2 cellular contexts compared by ENCODE assay signal in genomic region chr10:14386202-14386593, GRCh38.
A peak's percentile ranks its signal among the peaks of the same experiment; 100 is the strongest.
TF ChIP-seq lines count a peak whose summit lies in the region.

No MANE protein-coding gene starts in this region.

TF ChIP-seq in A549, 52 proteins besides CTCF, POLR2A, EP300 and RAD21:
- TF ChIP-seq HOXB13 (CRISPR knock-in tag; IDR thresholded peaks at IDR 0.05; ENCODE audit: low read depth): no peak
- peak; percentile 69 for TF ChIP-seq MAFK (IDR thresholded peaks at IDR 0.05; ENCODE audit: partially characterized antibody)
TF ChIP-seq in A549: peak in this region for 1.

TF ChIP-seq in IMR-90, 13 proteins besides CTCF, POLR2A, EP300 and RAD21:
- TF ChIP-seq CHD1 (IDR thresholded peaks at IDR 0.05; ENCODE audit: low read depth, low read length) (no peak), NFE2L2 (IDR thresholded peaks at IDR 0.05; ENCODE audit: low read depth, low read length) (peak; percentile 67; the same call in 1 of the 2 replicates), BHLHE40 (IDR thresholded peaks at IDR 0.05; ENCODE audit: low read depth, low read length) (peak; percentile 58), RFX5 (IDR thresholded peaks at IDR 0.05; ENCODE audit: low read depth, low read length) (no peak), MAFK (IDR thresholded peaks at IDR 0.05; ENCODE audit: low read depth, low read length) (peak; percentile 72), CEBPB (IDR thresholded peaks at IDR 0.05; ENCODE audit: low read depth, low read length) (peak; percentile 95), FOS (IDR thresholded peaks at IDR 0.05; ENCODE audit: low read depth, low read length) (peak; percentile 88), RCOR1 (IDR thresholded peaks at IDR 0.05; ENCODE audit: insufficient replicate concordance, low read length) (no peak), USF2 (IDR thresholded peaks at IDR 0.05; ENCODE audit: low read depth, low read length) (no peak), MAZ (IDR thresholded peaks at IDR 0.05; ENCODE audit: borderline replicate concordance, low read depth, low read length) (peak; percentile 41; the same call in 1 of the 2 replicates), MXI1 (IDR thresholded peaks at IDR 0.05; ENCODE audit: borderline replicate concordance, low read depth, low read length) (0 out of 2 replicates have a peak, but pooled peaks have one; percentile 47), SMC3 (IDR thresholded peaks at IDR 0.05; ENCODE audit: low read depth, low read length) (no peak)
- TF ChIP-seq, protein P1, sequence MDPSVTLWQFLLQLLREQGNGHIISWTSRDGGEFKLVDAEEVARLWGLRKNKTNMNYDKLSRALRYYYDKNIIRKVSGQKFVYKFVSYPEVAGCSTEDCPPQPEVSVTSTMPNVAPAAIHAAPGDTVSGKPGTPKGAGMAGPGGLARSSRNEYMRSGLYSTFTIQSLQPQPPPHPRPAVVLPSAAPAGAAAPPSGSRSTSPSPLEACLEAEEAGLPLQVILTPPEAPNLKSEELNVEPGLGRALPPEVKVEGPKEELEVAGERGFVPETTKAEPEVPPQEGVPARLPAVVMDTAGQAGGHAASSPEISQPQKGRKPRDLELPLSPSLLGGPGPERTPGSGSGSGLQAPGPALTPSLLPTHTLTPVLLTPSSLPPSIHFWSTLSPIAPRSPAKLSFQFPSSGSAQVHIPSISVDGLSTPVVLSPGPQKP (IDR thresholded peaks at IDR 0.05; ENCODE audit: borderline replicate concordance, low read depth, low read length): no peak
TF ChIP-seq in IMR-90: peak in this region for 7.
